In genomic region chr20:44662256-44662655, GRCh38 we compare ENCODE assay signal across 31 cellular contexts. TPM values are rescaled to one million over a fixed set of nuclear protein-coding genes. Genes with fewer than 3 reads are reported as not detected.
"Had no signal": no experiment of that assay in that cellular context is flagged by ENCODE, and none has a peak within 500 bp of the region (broad histone marks: within the 10 kb centered on the region; RNA-seq: fewer than 3 reads in every experiment).

No MANE protein-coding gene starts in this region.

- H3K27ac ChIP-seq: breast epithelium, left lung, lower lobe of right lung, testis, transverse colon, VCaP had no signal

- H3K4me1 Mint-ChIP-seq: neural crest cell had no signal

- H3K36me3 ChIP-seq: breast epithelium, left lung, lower lobe of right lung, transverse colon had no signal

- DNase-seq: activated CD4-positive, alpha-beta memory T cell treated with anti-CD3 and anti-CD28 coated beads for 36 hours; activated CD4-positive, alpha-beta T cell treated with anti-CD3 and anti-CD28 coated beads for 4 hours; activated CD8-positive, alpha-beta memory T cell treated with anti-CD3 and anti-CD28 coated beads, Interleukin-2, amount 50 U/mL, for 4 hours; activated gamma-delta T cell treated with Interleukin-2 at 50 U/mL for 16 hours; activated naive CD8-positive, alpha-beta T cell treated with anti-CD3 and anti-CD28 coated beads, Interleukin-2, amount 50 U/mL, for 24 hours; activated T-cell treated with anti-CD3 and anti-CD28 coated beads, Interleukin-2, amount 50 U/mL, for 1 hour; amygdala; central memory CD4-positive, alpha-beta T cell; left lung; lower lobe of right lung; mesenchymal stem cell; naive thymus-derived CD8-positive, alpha-beta T cell; right cardiac atrium; stimulated activated CD4-positive, alpha-beta T cell treated with anti-CD3 and anti-CD28 coated beads, Interleukin-15, amount 100 ng/mL, for 24 hours; stimulated activated CD4-positive, alpha-beta T cell treated with anti-CD3 and anti-CD28 coated beads, Interleukin-2, amount 100 ng/mL, for 24 hours; stimulated activated naive CD8-positive, alpha-beta T cell treated with anti-CD3 and anti-CD28 coated beads, Interleukin-15, Interleukin-2, amounts not matched to agents 100 U/mL and 50 U/mL, for 24 hours; T-cell; testis; transverse colon had no signal

- H3K9me3 ChIP-seq: breast epithelium, lower lobe of right lung, testis, transverse colon had no signal

- H3K4me3 Mint-ChIP-seq: activated CD4-positive, alpha-beta memory T cell treated with anti-CD3 and anti-CD28 coated beads for 36 hours; activated naive CD4-positive, alpha-beta T cell treated with anti-CD3 and anti-CD28 coated beads, Interleukin-2, amount 50 U/mL, for 24 hours; activated naive CD8-positive, alpha-beta T cell treated with anti-CD3 and anti-CD28 coated beads, Interleukin-2, amount 50 U/mL, for 24 hours; activated T-helper 17 cell treated with anti-CD3 and anti-CD28 coated beads, Interleukin-2, amount 50 U/mL, for 72 hours; naive thymus-derived CD8-positive, alpha-beta T cell; neural crest cell; T-cell had no signal

- H3K9me3 Mint-ChIP-seq: activated CD4-positive, alpha-beta memory T cell treated with anti-CD3 and anti-CD28 coated beads for 36 hours; activated naive CD4-positive, alpha-beta T cell treated with anti-CD3 and anti-CD28 coated beads, Interleukin-2, amount 50 U/mL, for 24 hours; activated naive CD8-positive, alpha-beta T cell treated with anti-CD3 and anti-CD28 coated beads, Interleukin-2, amount 50 U/mL, for 24 hours; activated T-helper 17 cell treated with anti-CD3 and anti-CD28 coated beads, Interleukin-2, amount 50 U/mL, for 72 hours; naive thymus-derived CD8-positive, alpha-beta T cell; neural crest cell; T-cell had no signal

- H3K4me3 ChIP-seq: breast epithelium, left lung, lower lobe of right lung, testis, transverse colon had no signal

- H3K27ac Mint-ChIP-seq: activated CD4-positive, alpha-beta memory T cell treated with anti-CD3 and anti-CD28 coated beads for 36 hours; activated naive CD4-positive, alpha-beta T cell treated with anti-CD3 and anti-CD28 coated beads, Interleukin-2, amount 50 U/mL, for 24 hours; activated naive CD8-positive, alpha-beta T cell treated with anti-CD3 and anti-CD28 coated beads, Interleukin-2, amount 50 U/mL, for 24 hours; activated T-helper 17 cell treated with anti-CD3 and anti-CD28 coated beads, Interleukin-2, amount 50 U/mL, for 72 hours; T-cell had no signal

- H3K27me3 ChIP-seq: breast epithelium, left lung, testis, transverse colon had no signal

- H3K4me1 ChIP-seq: breast epithelium, lower lobe of right lung, testis, transverse colon had no signal

- FAIRE-seq: endometrium, frontal cortex, islet of Langerhans, TTC549, urothelium cell line had no signal

- ATAC-seq: activated naive CD8-positive, alpha-beta T cell treated with anti-CD3 and anti-CD28 coated beads, Interleukin-2, amount 50 U/mL, for 24 hours; activated T-helper 17 cell treated with anti-CD3 and anti-CD28 coated beads, Interleukin-2, amount 50 U/mL, for 72 hours; left lung; lower lobe of right lung; naive thymus-derived CD8-positive, alpha-beta T cell; right cardiac atrium; stimulated activated naive CD8-positive, alpha-beta T cell treated with anti-CD3 and anti-CD28 coated beads, Interleukin-15, Interleukin-2, amounts not matched to agents 100 U/mL and 50 U/mL, for 24 hours; T-cell had no signal

- H3K27me3 Mint-ChIP-seq: activated CD4-positive, alpha-beta memory T cell treated with anti-CD3 and anti-CD28 coated beads for 36 hours; activated naive CD4-positive, alpha-beta T cell treated with anti-CD3 and anti-CD28 coated beads, Interleukin-2, amount 50 U/mL, for 24 hours; activated naive CD8-positive, alpha-beta T cell treated with anti-CD3 and anti-CD28 coated beads, Interleukin-2, amount 50 U/mL, for 24 hours; activated T-helper 17 cell treated with anti-CD3 and anti-CD28 coated beads, Interleukin-2, amount 50 U/mL, for 72 hours; naive thymus-derived CD8-positive, alpha-beta T cell; T-cell had no signal

RNA-seq across cellular contexts. Expression of gene CCN5, which starts 52.9 kb away (rescaled TPM):
- total RNA-seq: activated CD4-positive, alpha-beta memory T cell treated with anti-CD3 and anti-CD28 coated beads for 36 hours; activated CD8-positive, alpha-beta memory T cell treated with anti-CD3 and anti-CD28 coated beads for 36 hours; activated T-helper 17 cell treated with anti-CD3 and anti-CD28 coated beads, Interleukin-2, amount 50 U/mL, for 72 hours; epithelial cell of proximal tubule; frontal cortex; naive thymus-derived CD8-positive, alpha-beta T cell; neural crest cell had no signal
- polyA plus RNA-seq: naive thymus-derived CD8-positive, alpha-beta T cell had no signal
